Comparison of ENCODE assay signal across 21 cellular contexts in genomic region chr15:99126930-99127329, GRCh38. TPM values are rescaled to one million over a fixed set of nuclear protein-coding genes. Genes with fewer than 3 reads are reported as not detected.
DNase-seq lines count a peak whose midpoint lies in the region; ATAC-seq and TF ChIP-seq lines count a peak whose summit lies in the region.
"Had no signal": no experiment of that assay in that cellular context is flagged by ENCODE, and none has a peak within 500 bp of the region (broad histone marks: within the 10 kb centered on the region; RNA-seq: fewer than 3 reads in every experiment).

No MANE protein-coding gene starts in this region.

- H3K9ac ChIP-seq in IMR-90 (ENCODE audit: low read depth, low read length) (no peak overlapping the region), endodermal cell (ENCODE audit: extremely low read depth, low read length, poor library complexity, severe bottlenecking) (no peak overlapping the region), muscle layer of colon (ENCODE audit: low read length) (no peak overlapping the region)
- H3K9ac ChIP-seq: KMS-11 had no signal

- no peak for TF ChIP-seq EP300 in sigmoid colon (IDR thresholded peaks at IDR 0.05)

- H3K27ac ChIP-seq in IMR-90 (ENCODE audit: insufficient read depth, low read length) (no peak overlapping the region), endodermal cell (ENCODE audit: low read depth, low read length) (no peak overlapping the region), muscle layer of colon (ENCODE audit: low read depth, low read length) (peak overlapping the region; percentile 84), sigmoid colon (peak overlapping the region; percentile 90 to 100 (median 96))
- H3K27ac ChIP-seq: KMS-11 had no signal

- H2AK9ac ChIP-seq in IMR-90 (replicated peaks; ENCODE audit: low read depth, low read length, poor library complexity): no peak overlapping the region

- H3K27ac Mint-ChIP-seq in endodermal cell (no peak overlapping the region), progenitor cell of endocrine pancreas (no peak overlapping the region)
- H3K27ac Mint-ChIP-seq: B cell, CD14-positive monocyte had no signal

- dilution Hi-C loops in IMR-90 (cut with HindIII; ENCODE audit: low sequenced_read_pairs, unreplicated experiment): no loop called here

- no peak overlapping the region for H3K4me2 ChIP-seq in IMR-90 (ENCODE audit: low read depth, low read length)
- H3K4me2 ChIP-seq: KMS-11 had no signal

- H2BK5ac ChIP-seq in IMR-90 (ENCODE audit: low read depth, low read length, poor library complexity, severe bottlenecking): no peak overlapping the region

- no CpG with 5 or more reads among the region's 3 CpGs for WGBS in IMR-90 (ENCODE audit: extremely low coverage in 2 of 2, insufficient read length in 1 of 2), 2 experiments
- WGBS in endodermal cell (ENCODE audit: insufficient coverage in 1 of 2, insufficient read length in 1 of 2), 2 experiments: 99 to 100% methylated on average over 3 of the region's 3 CpGs
- 94 to 98% methylated on average over 3 of the region's 3 CpGs for WGBS in sigmoid colon, 2 donors

- no peak overlapping the region for H3K14ac ChIP-seq in IMR-90 (replicated peaks; ENCODE audit: low read depth, low read length)

- peaks cover 5 to 25% of the 10 kb centered on the region in 2 experiments; a peak in 3 of 4 replicates for H3K79me1 ChIP-seq in IMR-90 (ENCODE audit: low read depth in 1 of 2, low read length in 2 of 2)

- no peak overlapping the region for H4K8ac ChIP-seq in IMR-90 (ENCODE audit: low read depth in 2 of 2, low read length in 2 of 2)

- H3K27me3 ChIP-seq in IMR-90 (ENCODE audit: control insufficient read depth, insufficient read depth, low read length) (no peaks in the 10 kb centered on the region), endodermal cell (ENCODE audit: control insufficient read depth, insufficient read depth, low read length, poor library complexity, severe bottlenecking) (no peaks in the 10 kb centered on the region), muscle layer of colon (ENCODE audit: control insufficient read depth in 1 of 2, insufficient read depth in 2 of 2, low read length in 2 of 2) (no peaks in the 10 kb centered on the region), sigmoid colon (no peaks in the 10 kb centered on the region)

- TF ChIP-seq CTCF in IMR-90 (conservative IDR thresholded peaks at IDR 0.05; ENCODE audit: low read depth, low read length) (no peak), endodermal cell (conservative IDR thresholded peaks at IDR 0.05) (peak; percentile 19), sigmoid colon (IDR thresholded peaks at IDR 0.05) (no peak), progenitor cell of endocrine pancreas (IDR thresholded peaks at IDR 0.05; ENCODE audit: unreplicated experiment) (no peak)

- CTCF ChIA-PET in IMR-90 (lab: Yijun Ruan, JAX): no interaction called here

- no peaks in the 10 kb centered on the region for H3K27me3 Mint-ChIP-seq in endodermal cell (ENCODE audit: insufficient read depth)
- H3K27me3 Mint-ChIP-seq in progenitor cell of endocrine pancreas: no peaks in the 10 kb centered on the region

- TF ChIP-seq RAD21 in IMR-90 (IDR thresholded peaks at IDR 0.05; ENCODE audit: low read length): no peak

- H3K36me3 Mint-ChIP-seq in endodermal cell (ENCODE audit: low read depth) (peaks cover 50% of the 10 kb centered on the region), progenitor cell of endocrine pancreas (ENCODE audit: insufficient read depth) (peaks cover 18% of the 10 kb centered on the region)
- H3K36me3 Mint-ChIP-seq: CD14-positive monocyte had no signal

- H2BK120ac ChIP-seq in IMR-90 (ENCODE audit: low read depth, low read length): no peak overlapping the region

- no peak overlapping the region for H2BK20ac ChIP-seq in IMR-90 (ENCODE audit: low read depth, low read length)

- no peak for ATAC-seq in IMR-90 (ENCODE audit: low read depth)

- in situ Hi-C loops in IMR-90 (cut with MboI; ENCODE audit: low sequenced_read_pairs): no loop called here

- H3K9me1 ChIP-seq in IMR-90 (ENCODE audit: insufficient read depth, low read length): peaks cover 28% of the 10 kb centered on the region

- TF ChIP-seq POLR2A in IMR-90 (IDR thresholded peaks at IDR 0.05; ENCODE audit: low read depth, low read length) (no peak), sigmoid colon (IDR thresholded peaks at IDR 0.05) (no peak)

- H3K4me3 ChIP-seq in IMR-90 (ENCODE audit: insufficient read depth, low read depth, low read length): no peak overlapping the region
- H3K4me3 ChIP-seq in endodermal cell (ENCODE audit: low read length): no peak overlapping the region
- no peak overlapping the region for H3K4me3 ChIP-seq in muscle layer of colon (ENCODE audit: low read depth in 1 of 2, low read length in 2 of 2)
- H3K4me3 ChIP-seq in sigmoid colon: no peak overlapping the region

- no peak for DNase-seq in IMR-90
- DNase-seq in endodermal cell: no peak
- DNase-seq in sigmoid colon: peak; percentile 60
- no peak for DNase-seq in stimulated activated naive CD4-positive, alpha-beta T cell (lab: John Stamatoyannopoulos, UW)
- no peak for DNase-seq in mucosa of gallbladder (ENCODE audit: low spot score)
- no peak for DNase-seq in progenitor cell of endocrine pancreas (ENCODE audit: low spot score, unreplicated experiment)
- no peak for DNase-seq in activated CD8-positive, alpha-beta memory T cell treated with anti-CD3 and anti-CD28 coated beads, Interleukin-2, amount 50 U/mL, for 48 hours
- DNase-seq: EL, GF-D8, GOT3, HCEC 1CT, NCI-H1105, NCI-H146, NCI-H2029, NCI-H226, NCI-H524 treated with DMSO at 0.1 percent for 48 hours, Right ventricle myocardium superior had no signal

- no peak overlapping the region for H3K56ac ChIP-seq in IMR-90 (ENCODE audit: extremely low read depth, insufficient read depth, low read length)

- peak overlapping the region; percentile 17; the same call in 1 of the 2 replicates for H3K4ac ChIP-seq in IMR-90 (ENCODE audit: low read depth, low read length)

- no peak overlapping the region for H4K5ac ChIP-seq in IMR-90 (ENCODE audit: low read depth, low read length)

- H3K23ac ChIP-seq in IMR-90 (ENCODE audit: low read depth, low read length): no peak overlapping the region

- peaks cover 17% of the 10 kb centered on the region for H3K4me1 Mint-ChIP-seq in endodermal cell
- peaks cover 8% of the 10 kb centered on the region for H3K4me1 Mint-ChIP-seq in progenitor cell of endocrine pancreas (ENCODE audit: low read depth)

- H3K4me1 ChIP-seq in IMR-90 (ENCODE audit: control insufficient read depth, insufficient read depth, low read length): peaks cover 14% of the 10 kb centered on the region
- H3K4me1 ChIP-seq in endodermal cell (ENCODE audit: control insufficient read depth, insufficient read depth, low read length): peaks cover 14% of the 10 kb centered on the region
- H3K4me1 ChIP-seq in muscle layer of colon (ENCODE audit: insufficient read depth, low read length): peaks cover 96% of the 10 kb centered on the region
- peaks cover 0 to 100% (median 99%) of the 10 kb centered on the region in 4 donors for H3K4me1 ChIP-seq in sigmoid colon

- POLR2A ChIA-PET in IMR-90 (lab: Charles Lee; ENCODE audit: unreplicated experiment): no interaction called here

- no peak overlapping the region for H4K91ac ChIP-seq in IMR-90 (ENCODE audit: insufficient read depth, low read depth, low read length)

- no TSS peak for BruUV-seq in IMR-90 (replicated peaks; lab: Mats Ljungman, UMichigan)

- no peak overlapping the region for H2AK5ac ChIP-seq in IMR-90 (ENCODE audit: low read depth, low read length)

- no peak overlapping the region for H3K4me3 Mint-ChIP-seq in endodermal cell
- H3K4me3 Mint-ChIP-seq in progenitor cell of endocrine pancreas (ENCODE audit: low read depth): no peak overlapping the region
- H3K4me3 Mint-ChIP-seq: B cell, CD14-positive monocyte had no signal

- H3K18ac ChIP-seq in IMR-90 (ENCODE audit: low read depth, low read length): no peak overlapping the region

- H2AFZ ChIP-seq in IMR-90 (replicated peaks; ENCODE audit: low read length, poor library complexity): no peak overlapping the region

- intact Hi-C loops in IMR-90 (cut with micrococcal nuclease) (no loop called here), sigmoid colon (cut with DNase I) (no loop called here)

- peaks cover 7% of the 10 kb centered on the region for H3K36me3 ChIP-seq in IMR-90 (ENCODE audit: control insufficient read depth, insufficient read depth, low read length)
- H3K36me3 ChIP-seq in endodermal cell (ENCODE audit: control insufficient read depth, insufficient read depth, low read length): peaks cover 12% of the 10 kb centered on the region
- H3K36me3 ChIP-seq in muscle layer of colon (ENCODE audit: insufficient read depth, low read length): peaks cover 82% of the 10 kb centered on the region
- H3K36me3 ChIP-seq in sigmoid colon: peaks cover 28 to 66% (median 48%) of the 10 kb centered on the region in 4 donors

- no peak overlapping the region for H2BK15ac ChIP-seq in IMR-90 (ENCODE audit: low read depth, low read length)

- no peaks in the 10 kb centered on the region; the same call in 1 of the 2 replicates for H4K20me1 ChIP-seq in IMR-90 (ENCODE audit: insufficient read depth, low read length)

- H3K9me3 Mint-ChIP-seq in endodermal cell (no peaks in the 10 kb centered on the region), progenitor cell of endocrine pancreas (ENCODE audit: low read depth) (peaks cover 8% of the 10 kb centered on the region)

- H3K9me3 ChIP-seq in IMR-90 (ENCODE audit: control insufficient read depth, insufficient read depth, low read length): no peaks in the 10 kb centered on the region
- H3K9me3 ChIP-seq in endodermal cell (ENCODE audit: control insufficient read depth, low read length): no peaks in the 10 kb centered on the region
- H3K9me3 ChIP-seq in muscle layer of colon (ENCODE audit: low read length): no peaks in the 10 kb centered on the region
- H3K9me3 ChIP-seq in sigmoid colon: no peaks in the 10 kb centered on the region

TF ChIP-seq in IMR-90, 13 proteins besides CTCF, POLR2A, EP300 and RAD21 (continues in another document):
- TF ChIP-seq MXI1 (IDR thresholded peaks at IDR 0.05; ENCODE audit: borderline replicate concordance, low read depth, low read length): no peak
- TF ChIP-seq CHD1 (IDR thresholded peaks at IDR 0.05; ENCODE audit: low read depth, low read length): no peak
- TF ChIP-seq RFX5 (IDR thresholded peaks at IDR 0.05; ENCODE audit: low read depth, low read length): no peak
- TF ChIP-seq MAFK (IDR thresholded peaks at IDR 0.05; ENCODE audit: low read depth, low read length): no peak
- no peak for TF ChIP-seq FOS (IDR thresholded peaks at IDR 0.05; ENCODE audit: low read depth, low read length)
- no peak for TF ChIP-seq SMC3 (IDR thresholded peaks at IDR 0.05; ENCODE audit: low read depth, low read length)

RNA-seq across cellular contexts. Expression of gene SYNM, which starts 22.1 kb away (rescaled TPM):
- total RNA-seq in IMR-90 (2012; rRNA removed) (3.4 and 5.0 TPM in 2 replicates), endodermal cell (10 to 100 TPM in 1 of 2 donors, 1 to 10 TPM in 1; 2.3 to 12.5 TPM), sigmoid colon (1,000 to 10,000 TPM in 3 of 4 donors, 100 to 1,000 TPM in 1; 731 to 1,357 (median 1,117) TPM), mucosa of gallbladder (167 TPM), progenitor cell of endocrine pancreas (1.1 TPM in 2 replicates)
- polyA plus RNA-seq in IMR-90 (2012; rRNA removed) (1.9 and 2.1 TPM in 2 replicates), sigmoid colon (10 to 100 TPM in 1 of 3 donors, 1 to 10 TPM in 1, under 1 TPM in 1; 0.69 to 31.9 (median 9.0) TPM)
- polyA plus RNA-seq in IMR-90 (2012; cell fraction: cytosol; rRNA removed): 0.81 and 0.86 TPM in 2 replicates
- polyA plus RNA-seq in IMR-90 (2012; cell fraction: nucleus; rRNA removed; ENCODE audit: low replicate concordance): 3.0 and 8.1 TPM in 2 replicates
- 2.0 TPM for polyA plus RNA-seq in endodermal cell (2013, experiment 1 of 2)
- polyA plus RNA-seq in endodermal cell (2013, experiment 2 of 2): 2.5 TPM

Comparison
In these comparisons a context has a peak if more than half of its experiments do, and no peak if none do; other contexts are left out.
1. H3K27ac ChIP-seq: peak in muscle layer of colon (single experiment) and sigmoid colon (4 of 4); none in IMR-90 (single experiment) and endodermal cell (single experiment).
2. RNA of gene SYNM, which starts 22.1 kb away (total RNA-seq): 731 to 1,357 TPM in sigmoid colon and 167 TPM in mucosa of gallbladder (single experiment); 2.3 to 12.5 TPM in endodermal cell, 3.4 to 5.0 TPM in IMR-90 and 1.1 TPM in progenitor cell of endocrine pancreas; every median in the first group is over 10 times any median in the second.